ENCODE assay signal across 8 cellular contexts in genomic region chr9:106860731-106861584, GRCh38. TPM values are rescaled to one million over a fixed set of nuclear protein-coding genes. Genes with fewer than 3 reads are reported as not detected.
DNase-seq lines count a peak whose midpoint lies in the region; ATAC-seq and TF ChIP-seq lines count a peak whose summit lies in the region.

No MANE protein-coding gene starts in this region.

- peaks cover 35% of the 10 kb centered on the region for H3K79me2 ChIP-seq in ACC112 (ENCODE audit: control insufficient read depth, insufficient read depth, low read length, unreplicated experiment)

- no peak for ATAC-seq in central memory CD8-positive, alpha-beta T cell (replicated peaks; ENCODE audit: extremely low read depth, poor library complexity, severe bottlenecking)
- ATAC-seq in left lung = peak; percentile 27
- ATAC-seq in HG03378 (IDR thresholded peaks at IDR 0.05; ENCODE audit: unreplicated experiment) = no peak
- ATAC-seq in HG02981 (IDR thresholded peaks at IDR 0.05; ENCODE audit: unreplicated experiment) = no peak

- peak overlapping the region; percentile 7 for H3K4me3 Mint-ChIP-seq in central memory CD8-positive, alpha-beta T cell

- H3K4me1 ChIP-seq in ACC112 (ENCODE audit: control insufficient read depth, insufficient read depth, low read length, unreplicated experiment) = peaks cover 27% of the 10 kb centered on the region
- H3K4me1 ChIP-seq in left lung = no peaks in the 10 kb centered on the region
- peaks cover 4% of the 10 kb centered on the region for H3K4me1 ChIP-seq in thymus (ENCODE audit: control insufficient read depth, insufficient read depth, low read length)

- peaks cover 22% of the 10 kb centered on the region for H3K4me1 Mint-ChIP-seq in central memory CD8-positive, alpha-beta T cell

- no peaks in the 10 kb centered on the region for H3K36me3 ChIP-seq in ACC112 (ENCODE audit: insufficient read depth, low read length)
- H3K36me3 ChIP-seq in left lung = no peaks in the 10 kb centered on the region
- H3K36me3 ChIP-seq in thymus (ENCODE audit: control insufficient read depth, insufficient read depth) = no peaks in the 10 kb centered on the region

- H3K27me3 Mint-ChIP-seq in central memory CD8-positive, alpha-beta T cell = peaks cover 78% of the 10 kb centered on the region

- H3K9me3 ChIP-seq in left lung = no peaks in the 10 kb centered on the region
- no peaks in the 10 kb centered on the region for H3K9me3 ChIP-seq in thymus (ENCODE audit: control insufficient read depth)

- peak; percentile 38 for DNase-seq in HK-2 (ENCODE audit: unreplicated experiment)
- DNase-seq in central memory CD8-positive, alpha-beta T cell (ENCODE audit: low spot score in 2 of 2) = no peak
- peak in 1 of 2 donors; percentile 82 for DNase-seq in left lung
- no peak for DNase-seq in stimulated activated naive CD4-positive, alpha-beta T cell treated with Interleukin-2 at 50 U/mL for 16 hours (lab: John Stamatoyannopoulos, UW)

- 2% methylated on average over 50 of the region's 50 CpGs for WGBS in thymus

- no peak overlapping the region for H3K27ac Mint-ChIP-seq in central memory CD8-positive, alpha-beta T cell (ENCODE audit: low read depth)

- peak overlapping the region; percentile 33 for H3K27ac ChIP-seq in ACC112 (ENCODE audit: low read depth, low read length)
- peak overlapping the region; percentile 65 to 91 for H3K27ac ChIP-seq in left lung
- peak overlapping the region; percentile 72 for H3K27ac ChIP-seq in thymus (ENCODE audit: low read depth)

- H3K27me3 ChIP-seq in ACC112 (ENCODE audit: insufficient read depth, low read length) (no peaks in the 10 kb centered on the region), left lung (peaks cover 0 to 80% of the 10 kb centered on the region in 2 donors), thymus (ENCODE audit: control insufficient read depth, insufficient read depth) (peaks cover 36% of the 10 kb centered on the region)

- H3K4me3 ChIP-seq in ACC112 (ENCODE audit: low read depth, low read length) = peak overlapping the region; percentile 91
- H3K4me3 ChIP-seq in left lung = peak overlapping the region; percentile 60 to 61
- H3K4me3 ChIP-seq in thymus (ENCODE audit: low read length) = peak overlapping the region; percentile 47

- no peaks in the 10 kb centered on the region for H3K36me3 Mint-ChIP-seq in central memory CD8-positive, alpha-beta T cell (ENCODE audit: insufficient read depth)

- intact Hi-C loops in left lung (cut with DNase I) = no loop called here

- TF ChIP-seq CTCF in left lung (IDR thresholded peaks at IDR 0.05) = no peak

- H3K9me3 Mint-ChIP-seq in central memory CD8-positive, alpha-beta T cell = peaks cover 14% of the 10 kb centered on the region

- peak overlapping the region; percentile 61 for H2AFZ ChIP-seq in ACC112 (ENCODE audit: low read length, unreplicated experiment)

RNA-seq across cellular contexts. Expression of gene ZNF462, which starts 2.0 kb away (rescaled TPM):
- 10 to 100 TPM; 30.3 to 41.4 TPM for total RNA-seq in left lung
- polyA plus RNA-seq in thymus = 2.0 TPM
